7 cellular contexts compared by ENCODE assay signal in the genomic region with DNA sequence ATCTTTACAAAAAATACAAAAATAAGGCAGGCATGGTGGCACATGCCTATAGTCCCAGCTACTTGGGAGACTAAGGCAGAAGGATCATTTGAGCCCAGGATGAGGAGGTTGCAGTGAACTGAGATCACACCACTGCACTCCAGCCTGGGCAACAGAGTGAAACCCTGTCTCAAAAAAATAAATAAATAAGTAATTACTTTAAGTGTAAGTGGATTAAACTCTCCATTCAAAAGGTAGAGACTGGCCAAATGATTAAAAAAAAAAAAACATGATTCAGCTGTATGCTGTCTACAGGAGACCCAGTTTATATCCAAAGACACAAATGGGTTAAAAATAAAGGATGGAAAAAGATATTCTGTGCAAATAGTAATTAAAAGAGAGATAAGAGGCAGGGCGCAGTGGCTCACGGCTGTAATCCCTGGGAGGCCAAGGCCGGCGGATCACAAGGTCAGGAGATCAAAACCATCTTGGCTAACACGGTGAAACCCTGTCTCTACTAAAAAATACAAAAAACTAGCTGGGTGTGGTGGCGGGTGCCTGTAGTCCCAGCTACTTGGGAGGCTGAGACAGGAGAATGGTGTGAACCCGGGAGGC. TPM values are rescaled to one million over a fixed set of nuclear protein-coding genes. Genes with fewer than 3 reads are reported as not detected.
DNase-seq lines count a peak whose midpoint lies in the region; ATAC-seq, FAIRE-seq and TF ChIP-seq lines count a peak whose summit lies in the region.
"Not testable (repeated sequence)": the region's sequence is repeated elsewhere in the genome, so short reads cannot be mapped to it uniquely, and the experiment has no call there.
"Had no signal": no experiment of that assay in that cellular context is flagged by ENCODE, and none has a peak within 500 bp of the region (broad histone marks: within the 10 kb centered on the region; RNA-seq: fewer than 3 reads in every experiment).

No MANE protein-coding gene starts in this region.

- not testable (repeated sequence) for H3K36me3 ChIP-seq in HEK293 (ENCODE audit: control insufficient read depth in 2 of 2, insufficient read depth in 1 of 2, low read length in 2 of 2); K562 (ENCODE audit: control insufficient read depth, insufficient read depth, low read length); HepG2 (replicated peaks in 1 of 2; ENCODE audit: control insufficient read depth in 1 of 2, insufficient read depth in 2 of 2, low read length in 2 of 2)

- not testable (repeated sequence) for TF ChIP-seq CTCF in HEK293 (tag by site-specific recombination; IDR thresholded peaks at IDR 0.05); K562 (IDR thresholded peaks at IDR 0.05 in 2 of 3, conservative IDR thresholded peaks at IDR 0.05 in 1 of 3; ENCODE audit: insufficient read depth in 2 of 3, low read depth in 1 of 3, low read length in 3 of 3); HepG2 (CRISPR knock-in tag; IDR thresholded peaks at IDR 0.05)

- not testable (repeated sequence) for H3K9me1 ChIP-seq in K562 (ENCODE audit: control insufficient read depth, insufficient read depth, low read length)

- POLR2A ChIA-PET in HEK293 (lab: Yijun Ruan, JAX); K562 (lab: Yijun Ruan, JAX); HepG2 (lab: Yijun Ruan, JAX): not testable (repeated sequence)

- H4K20me1 ChIP-seq in K562 (replicated peaks; ENCODE audit: control insufficient read depth, insufficient read depth, low read length); HepG2 (ENCODE audit: insufficient read depth, low read length): not testable (repeated sequence)

- 40% methylated on average over 7 of the region's 7 CpGs for WGBS in K562 (ENCODE audit: insufficient coverage, low coverage, missing lambda C conversion rate)
- 8% methylated on average over 7 of the region's 7 CpGs for WGBS in HepG2 (ENCODE audit: low lambda C conversion rate)

- BruUV-seq in K562 (replicated peaks; lab: Mats Ljungman, UMichigan); HepG2 (replicated peaks; lab: Mats Ljungman, UMichigan): not testable (repeated sequence)

- not testable (repeated sequence) for H2AFZ ChIP-seq in K562 (ENCODE audit: low read depth, low read length); HepG2 (ENCODE audit: low read length)

- H3K27ac ChIP-seq in HEK293 (ENCODE audit: extremely low read depth, low read depth, low read length); K562 (ENCODE audit: extremely low read depth, low read depth, low read length); HepG2 (ENCODE audit: extremely low read length, insufficient read depth, low read length): not testable (repeated sequence)

- FAIRE-seq in K562 (lab: Jason Lieb, UNC); HepG2 (lab: Jason Lieb, UNC): not testable (repeated sequence)

- not testable (repeated sequence) for H3K9me3 ChIP-seq in HEK293 (ENCODE audit: control insufficient read depth, insufficient read depth, low read depth, low read length); K562 (replicated peaks; ENCODE audit: control insufficient read depth, insufficient read depth, low read depth, low read length); HepG2 (ENCODE audit: low read length)

- TF ChIP-seq POLR2A in K562 (conservative IDR thresholded peaks at IDR 0.05); HepG2 (IDR thresholded peaks at IDR 0.05; ENCODE audit: insufficient read depth in 1 of 2, low read depth in 2 of 2, low read length in 2 of 2): not testable (repeated sequence)

- DNase-seq in K562 (ENCODE audit: extremely low read depth in 1 of 4, low spot score in 3 of 4); HepG2 (ENCODE audit: low spot score): not testable (repeated sequence)

- H3K4me2 ChIP-seq in K562 (ENCODE audit: insufficient read depth, low read length); HepG2 (ENCODE audit: low read depth, low read length): not testable (repeated sequence)

- not testable (repeated sequence) for TF ChIP-seq EP300 in K562 (IDR thresholded peaks at IDR 0.05; ENCODE audit: low read length); HepG2 (IDR thresholded peaks at IDR 0.05; ENCODE audit: low read depth in 2 of 2, low read length in 2 of 2); HepG2 (CRISPR knock-in tag; IDR thresholded peaks at IDR 0.05; ENCODE audit: borderline replicate concordance)

- in situ Hi-C loops in K562 (cut with MboI): not testable (repeated sequence)
- in situ Hi-C loops in HepG2 (cut with HindIII; ENCODE audit: extremely low pct_ligation_motif_present, low pct_unique_long_range_greater_than_20kb): loop anchor here (25.0 kb wide), 1 partner anchor 555 kb away; the partner anchor contains the start of gene SEH1L

- TF ChIP-seq RAD21 in K562 (CRISPR knock-in tag; conservative IDR thresholded peaks at IDR 0.05 in 1 of 2, IDR thresholded peaks at IDR 0.05 in 1 of 2); HepG2 (CRISPR knock-in tag; IDR thresholded peaks at IDR 0.05): not testable (repeated sequence)

- CTCF ChIA-PET in HEK293 (lab: Yijun Ruan, JAX): interaction anchor here (0.6 to 3.2 kb wide), 2 partner anchors 10 to 558 kb away, joined by 3 to 15 read pairs; no protein-coding TSS in a partner anchor
- CTCF ChIA-PET in K562 (lab: Yijun Ruan, JAX; ENCODE audit: low intra/inter-chr PET ratio); HepG2 (lab: Yijun Ruan, JAX; ENCODE audit: low intra/inter-chr PET ratio, low total read pairs): not testable (repeated sequence)

- not testable (repeated sequence) for H3K4me1 ChIP-seq in HEK293 (ENCODE audit: control insufficient read depth, insufficient read depth, low read length); K562 (replicated peaks in 1 of 2; ENCODE audit: control insufficient read depth in 2 of 2, insufficient read depth in 2 of 2, low read length in 2 of 2); HepG2 (ENCODE audit: insufficient read depth, low read length)

- not testable (repeated sequence) for H3K79me2 ChIP-seq in K562 (ENCODE audit: control insufficient read depth, insufficient read depth, low read length); HepG2 (ENCODE audit: insufficient read depth, low read length)

- H3K4me3 ChIP-seq in HEK293 (ENCODE audit: low read depth, low read length); K562; HepG2 (replicated peaks in 1 of 3; ENCODE audit: insufficient read depth in 1 of 3, low read depth in 2 of 3, low read length in 3 of 3): not testable (repeated sequence)

- not testable (repeated sequence) for H3K9ac ChIP-seq in K562 (ENCODE audit: insufficient read depth in 1 of 2, low read depth in 2 of 2, low read length in 2 of 2); HepG2 (ENCODE audit: insufficient read depth, low read depth, low read length)

- H3K27me3 ChIP-seq in K562 (ENCODE audit: control insufficient read depth in 2 of 2, insufficient read depth in 2 of 2, low read length in 2 of 2); HepG2 (ENCODE audit: control insufficient read depth in 1 of 2, insufficient read depth in 2 of 2, low read length in 2 of 2): not testable (repeated sequence)

- not testable (repeated sequence) for ATAC-seq in K562, HepG2

- intact Hi-C loops in K562 (cut with micrococcal nuclease); HepG2 (cut with micrococcal nuclease; ENCODE audit: unreplicated experiment): not testable (repeated sequence)

RNA-seq across cellular contexts. Expression of gene AFG3L2, which starts 5.3 kb away (rescaled TPM):
- 77.0 and 155 TPM in 2 replicates for total RNA-seq in K562 (2011; cell fraction: chromatin; rRNA removed; ENCODE audit: low replicate concordance)
- total RNA-seq in K562 (2011; cell fraction: nucleolus; rRNA removed): 51.5 and 52.8 TPM in 2 replicates
- total RNA-seq in K562 (2011; cell fraction: nucleoplasm; rRNA removed): 70.2 and 77.7 TPM in 2 replicates
- total RNA-seq in K562 (2014; rRNA removed): 87.1 and 99.4 TPM in 2 replicates
- 109 and 115 TPM in 2 replicates for total RNA-seq in K562 (2014; rRNA removed; fragmentation: Illumina TruSeq; extraction: Trizol)
- 94.4 and 97.2 TPM in 2 replicates for total RNA-seq in K562 (2015; rRNA removed; fragmentation: Illumina TruSeq; extraction: Trizol)
- total RNA-seq in K562 (2021): 86.4 and 96.5 TPM in 2 replicates
- polyA plus RNA-seq in K562 (2011; rRNA removed): 61.3 and 82.2 TPM in 2 replicates
- polyA plus RNA-seq in K562 (2011; cell fraction: cytosol; rRNA removed): 33.6 and 43.6 TPM in 2 replicates
- 38.1 and 46.6 TPM in 2 replicates for polyA plus RNA-seq in K562 (2011; cell fraction: nucleus; rRNA removed)
- polyA plus RNA-seq in K562 (2012): 47.9 and 71.2 TPM in 2 replicates
- 79.0 and 84.0 TPM in 2 replicates for polyA plus RNA-seq in K562 (2014; fragmentation: Illumina TruSeq; extraction: Trizol)
- polyA plus RNA-seq in K562 (2014; fragmentation: Nextera tagmentation; extraction: Ambion mirVana): 10 to 100 TPM; 24.1 to 25.6 TPM
- polyA plus RNA-seq in K562 (2014; rRNA removed): 76.8 and 80.5 TPM in 2 replicates
- 103 and 111 TPM in 2 replicates for polyA minus RNA-seq in K562 (2011; rRNA and poly(A)+ RNA removed)
- polyA minus RNA-seq in K562 (2011; cell fraction: cytosol; rRNA and poly(A)+ RNA removed): 40.6 and 55.4 TPM in 2 replicates
- polyA minus RNA-seq in K562 (2011; cell fraction: nucleus; rRNA and poly(A)+ RNA removed): 30.3 and 46.5 TPM in 2 replicates
- total RNA-seq in HepG2 (2016; rRNA removed; fragmentation: Illumina TruSeq; extraction: Trizol): 86.3 and 86.9 TPM in 2 replicates
- total RNA-seq in HepG2 (2016; cell fraction: cytosol; rRNA removed; fragmentation: Illumina TruSeq; extraction: Trizol; ENCODE audit: low read depth): 29.3 and 39.0 TPM in 2 replicates
- total RNA-seq in HepG2 (2016; cell fraction: insoluble cytoplasmic fraction; rRNA removed; fragmentation: Illumina TruSeq; extraction: Trizol): 85.3 and 86.3 TPM in 2 replicates
- 30.7 and 35.0 TPM in 2 replicates for total RNA-seq in HepG2 (2016; cell fraction: membrane; rRNA removed; fragmentation: Illumina TruSeq; extraction: Trizol)
- 64.9 and 72.6 TPM in 2 replicates for total RNA-seq in HepG2 (2016; cell fraction: nucleus; rRNA removed; fragmentation: Illumina TruSeq; extraction: Trizol)
- 26.2 and 28.6 TPM in 2 replicates for polyA plus RNA-seq in HepG2 (2011; rRNA removed)
- polyA plus RNA-seq in HepG2 (2011; cell fraction: cytosol; rRNA removed): 22.4 and 28.3 TPM in 2 replicates
- 14.9 and 16.4 TPM in 2 replicates for polyA plus RNA-seq in HepG2 (2011; cell fraction: nucleus; rRNA removed)
- 42.2 and 47.5 TPM in 2 replicates for polyA plus RNA-seq in HepG2 (2012)
- 5.9 and 6.1 TPM in 2 replicates for polyA plus RNA-seq in HepG2 (2016; cell fraction: cytosol; fragmentation: Illumina TruSeq; extraction: Trizol; ENCODE audit: low read depth)
- polyA plus RNA-seq in HepG2 (2016; cell fraction: insoluble cytoplasmic fraction; fragmentation: Illumina TruSeq; extraction: Trizol; ENCODE audit: low read depth): 66.5 and 67.7 TPM in 2 replicates
- 12.3 and 14.9 TPM in 2 replicates for polyA plus RNA-seq in HepG2 (2016; cell fraction: membrane; fragmentation: Illumina TruSeq; extraction: Trizol; ENCODE audit: low read depth)
- 57.2 and 57.6 TPM in 2 replicates for polyA plus RNA-seq in HepG2 (2016; cell fraction: nucleus; fragmentation: Illumina TruSeq; extraction: Trizol; ENCODE audit: insufficient read depth, low read depth)
- polyA minus RNA-seq in HepG2 (2011; rRNA and poly(A)+ RNA removed; ENCODE audit: low replicate concordance): 26.7 and 36.0 TPM in 2 replicates
- 28.5 and 36.9 TPM in 2 replicates for polyA minus RNA-seq in HepG2 (2011; cell fraction: cytosol; rRNA and poly(A)+ RNA removed)
- 48.8 and 49.7 TPM in 2 replicates for polyA minus RNA-seq in HepG2 (2011; cell fraction: nucleus; rRNA and poly(A)+ RNA removed)

RNA-seq across cellular contexts. Expression of gene PRELID3A, which starts 25.4 kb away (rescaled TPM):
- total RNA-seq in K562 (2011; cell fraction: chromatin; rRNA removed; ENCODE audit: low replicate concordance): 32.0 and 35.2 TPM in 2 replicates
- total RNA-seq in K562 (2011; cell fraction: nucleolus; rRNA removed): 13.5 and 15.5 TPM in 2 replicates
- total RNA-seq in K562 (2011; cell fraction: nucleoplasm; rRNA removed): 12.5 and 14.7 TPM in 2 replicates
- 5.3 and 5.4 TPM in 2 replicates for total RNA-seq in K562 (2014; rRNA removed)
- total RNA-seq in K562 (2014; rRNA removed; fragmentation: Illumina TruSeq; extraction: Trizol): 5.4 and 5.8 TPM in 2 replicates
- total RNA-seq in K562 (2015; rRNA removed; fragmentation: Illumina TruSeq; extraction: Trizol): 5.4 and 6.6 TPM in 2 replicates
- 4.8 and 7.3 TPM in 2 replicates for total RNA-seq in K562 (2021)
- 5.7 and 6.2 TPM in 2 replicates for polyA plus RNA-seq in K562 (2011; rRNA removed)
- 3.5 and 4.1 TPM in 2 replicates for polyA plus RNA-seq in K562 (2011; cell fraction: cytosol; rRNA removed)
- polyA plus RNA-seq in K562 (2011; cell fraction: nucleus; rRNA removed): 14.6 and 16.9 TPM in 2 replicates
- polyA plus RNA-seq in K562 (2012): 5.3 and 5.4 TPM in 2 replicates
- 5.1 and 5.4 TPM in 2 replicates for polyA plus RNA-seq in K562 (2014; fragmentation: Illumina TruSeq; extraction: Trizol)
- under 1 TPM; 0.14 to 0.32 TPM for polyA plus RNA-seq in K562 (2014; fragmentation: Nextera tagmentation; extraction: Ambion mirVana)
- 7.8 and 14.3 TPM in 2 replicates for polyA plus RNA-seq in K562 (2014; rRNA removed)
- 2.5 and 3.4 TPM in 2 replicates for polyA minus RNA-seq in K562 (2011; rRNA and poly(A)+ RNA removed)
- 1.8 and 2.6 TPM in 2 replicates for polyA minus RNA-seq in K562 (2011; cell fraction: cytosol; rRNA and poly(A)+ RNA removed)
- polyA minus RNA-seq in K562 (2011; cell fraction: nucleus; rRNA and poly(A)+ RNA removed): 3.0 and 5.0 TPM in 2 replicates
- total RNA-seq in HepG2 (2016; rRNA removed; fragmentation: Illumina TruSeq; extraction: Trizol): 5.5 and 11.0 TPM in 2 replicates
- 3.0 and 3.2 TPM in 2 replicates for total RNA-seq in HepG2 (2016; cell fraction: cytosol; rRNA removed; fragmentation: Illumina TruSeq; extraction: Trizol; ENCODE audit: low read depth)
- 4.3 and 10.9 TPM in 2 replicates for total RNA-seq in HepG2 (2016; cell fraction: insoluble cytoplasmic fraction; rRNA removed; fragmentation: Illumina TruSeq; extraction: Trizol)
- total RNA-seq in HepG2 (2016; cell fraction: membrane; rRNA removed; fragmentation: Illumina TruSeq; extraction: Trizol): 3.0 and 4.4 TPM in 2 replicates
- total RNA-seq in HepG2 (2016; cell fraction: nucleus; rRNA removed; fragmentation: Illumina TruSeq; extraction: Trizol): 12.6 and 13.7 TPM in 2 replicates
- 7.2 and 10.3 TPM in 2 replicates for polyA plus RNA-seq in HepG2 (2011; rRNA removed)
- polyA plus RNA-seq in HepG2 (2011; cell fraction: cytosol; rRNA removed): 4.0 and 6.0 TPM in 2 replicates
- 61.8 and 73.7 TPM in 2 replicates for polyA plus RNA-seq in HepG2 (2011; cell fraction: nucleus; rRNA removed)
- 6.1 and 8.3 TPM in 2 replicates for polyA plus RNA-seq in HepG2 (2012)
- 1.6 and 1.7 TPM in 2 replicates for polyA plus RNA-seq in HepG2 (2016; cell fraction: cytosol; fragmentation: Illumina TruSeq; extraction: Trizol; ENCODE audit: low read depth)
- polyA plus RNA-seq in HepG2 (2016; cell fraction: insoluble cytoplasmic fraction; fragmentation: Illumina TruSeq; extraction: Trizol; ENCODE audit: low read depth): 5.9 and 7.6 TPM in 2 replicates
- polyA plus RNA-seq in HepG2 (2016; cell fraction: membrane; fragmentation: Illumina TruSeq; extraction: Trizol; ENCODE audit: low read depth): 2.1 and 2.3 TPM in 2 replicates
- 42.6 and 45.2 TPM in 2 replicates for polyA plus RNA-seq in HepG2 (2016; cell fraction: nucleus; fragmentation: Illumina TruSeq; extraction: Trizol; ENCODE audit: insufficient read depth, low read depth)
- 1.4 and 2.5 TPM in 2 replicates for polyA minus RNA-seq in HepG2 (2011; rRNA and poly(A)+ RNA removed; ENCODE audit: low replicate concordance)
- polyA minus RNA-seq in HepG2 (2011; cell fraction: cytosol; rRNA and poly(A)+ RNA removed): 0.99 and 2.6 TPM in 2 replicates
- polyA minus RNA-seq in HepG2 (2011; cell fraction: nucleus; rRNA and poly(A)+ RNA removed): 10.0 and 13.9 TPM in 2 replicates
- total RNA-seq: CD4-positive, CD25-positive, alpha-beta regulatory T cell had no signal
- polyA plus RNA-seq: CD14-positive monocyte; CD4-positive, alpha-beta memory T cell; CD8-positive, alpha-beta memory T cell had no signal
